In the genomic region with DNA sequence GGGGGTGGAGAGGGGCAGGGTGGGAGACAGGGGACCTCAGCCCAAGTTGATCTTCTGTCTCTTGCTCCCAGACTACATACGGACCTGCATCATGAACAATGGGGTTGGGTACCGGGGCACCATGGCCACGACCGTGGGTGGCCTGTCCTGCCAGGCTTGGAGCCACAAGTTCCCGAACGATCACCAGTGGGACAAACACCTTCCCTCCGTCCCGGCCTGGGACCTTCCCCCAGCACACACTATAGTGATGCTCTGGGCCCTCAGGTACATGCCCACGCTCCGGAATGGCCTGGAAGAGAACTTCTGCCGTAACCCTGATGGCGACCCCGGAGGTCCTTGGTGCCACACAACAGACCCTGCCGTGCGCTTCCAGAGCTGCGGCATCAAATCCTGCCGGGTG, we compare ENCODE assay signal across 5 cellular contexts. TPM values are rescaled to one million over a fixed set of nuclear protein-coding genes. Genes with fewer than 3 reads are reported as not detected.
"Had no signal": no experiment of that assay in that cellular context is flagged by ENCODE, and none has a peak within 500 bp of the region (broad histone marks: within the 10 kb centered on the region; RNA-seq: fewer than 3 reads in every experiment).

No MANE protein-coding gene starts in this region.

RNA-seq across cellular contexts. Expression of a gene that starts 20.0 kb away (rescaled TPM):
- polyA plus RNA-seq: fibroblast of lung; foreskin keratinocyte; heart right ventricle; lung; naive thymus-derived CD4-positive, alpha-beta T cell had no signal
